Comparison of ENCODE assay signal across 11 cellular contexts in the genomic region with DNA sequence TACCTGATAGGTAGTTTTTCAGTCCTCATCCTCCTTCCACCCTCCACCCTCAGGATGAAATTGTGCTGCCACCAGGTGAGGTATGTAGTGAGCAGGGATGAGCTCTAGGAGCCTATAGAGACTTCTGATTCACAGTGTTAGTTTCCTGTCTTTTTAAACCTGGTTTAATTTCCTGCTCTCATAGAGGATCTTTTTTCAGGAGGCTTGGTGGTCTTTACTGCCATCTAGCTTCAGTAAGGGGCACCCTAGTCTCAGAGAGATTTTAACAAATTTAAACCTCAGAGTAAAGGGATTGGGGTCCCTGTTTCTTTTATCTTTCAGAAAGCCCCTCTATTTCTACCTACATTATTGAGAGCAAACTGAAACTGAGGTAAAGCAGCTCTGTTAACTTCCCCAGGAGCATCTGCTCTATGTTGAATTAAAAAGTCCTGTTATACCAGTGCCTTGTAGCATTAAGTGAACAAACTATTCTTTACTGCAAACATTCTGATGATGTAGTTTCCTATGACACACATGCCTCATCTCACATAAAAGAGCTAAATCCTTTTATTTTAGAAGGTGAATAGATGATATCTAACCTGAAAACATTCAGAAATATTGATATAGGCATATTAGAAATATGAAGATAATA.
DNase-seq lines count a peak whose midpoint lies in the region; ATAC-seq and TF ChIP-seq lines count a peak whose summit lies in the region.
"Had no signal": no experiment of that assay in that cellular context is flagged by ENCODE, and none has a peak within 500 bp of the region (broad histone marks: within the 10 kb centered on the region; RNA-seq: fewer than 3 reads in every experiment).

No MANE protein-coding gene starts in this region.

- TF ChIP-seq CTCF in fibroblast of the aortic adventitia (IDR thresholded peaks at IDR 0.05; ENCODE audit: insufficient read depth, low read length): peak; percentile 49

- H3K4me3 ChIP-seq in fibroblast of the aortic adventitia (ENCODE audit: low read depth, low read length): no peak overlapping the region

- DNase-seq in stimulated activated naive CD8-positive, alpha-beta T cell treated with anti-CD3 and anti-CD28 coated beads, Interleukin-15, amount 100 ng/mL, for 72 hours: no peak
- DNase-seq in stimulated activated naive CD8-positive, alpha-beta T cell treated with anti-CD3 and anti-CD28 coated beads, Interleukin-15, Interleukin-2, amounts not matched to agents 100 U/mL and 50 U/mL, for 24 hours: no peak
- DNase-seq in RPMI7951 (ENCODE audit: low read depth) (peak; percentile 31), fibroblast of the aortic adventitia (ENCODE audit: low read depth) (peak; percentile 26), NCI-H2081 treated with DMSO at 0.1 percent for 48 hours (lab: John Stamatoyannopoulos, UW) (no peak), NCI-H146 treated with DMSO at 0.1 percent for 48 hours (lab: John Stamatoyannopoulos, UW; ENCODE audit: unreplicated experiment) (no peak)
- DNase-seq in T-helper 2 cell treated with Interferon-gamma antibody and Interleukin-4, amounts not matched to agents 5 μg/mL and 100 μg/mL, for 36 hours (ENCODE audit: low spot score): no peak
- DNase-seq: CD4-positive, CD25-positive, alpha-beta regulatory T cell; islet precursor cell had no signal

- peak; percentile 63 for ATAC-seq in stimulated activated naive CD8-positive, alpha-beta T cell treated with anti-CD3 and anti-CD28 coated beads, Interleukin-15, amount 100 ng/mL, for 72 hours
- no peak for ATAC-seq in stimulated activated naive CD8-positive, alpha-beta T cell treated with anti-CD3 and anti-CD28 coated beads, Interleukin-15, Interleukin-2, amounts not matched to agents 100 U/mL and 50 U/mL, for 24 hours
- no peak for ATAC-seq in GM21528 (IDR thresholded peaks at IDR 0.05; ENCODE audit: low FRiP score, unreplicated experiment)

- peaks cover 8% of the 10 kb centered on the region in 2 donors for H3K9me3 Mint-ChIP-seq in stimulated activated naive CD8-positive, alpha-beta T cell treated with anti-CD3 and anti-CD28 coated beads, Interleukin-15, amount 100 ng/mL, for 72 hours
- peaks cover 12% of the 10 kb centered on the region for H3K9me3 Mint-ChIP-seq in T-helper 2 cell treated with Interferon-gamma antibody and Interleukin-4, amounts not matched to agents 5 μg/mL and 100 μg/mL, for 36 hours

- H3K36me3 Mint-ChIP-seq in T-helper 2 cell treated with Interferon-gamma antibody and Interleukin-4, amounts not matched to agents 5 μg/mL and 100 μg/mL, for 36 hours (ENCODE audit: low read depth): no peaks in the 10 kb centered on the region

- H3K4me3 Mint-ChIP-seq in stimulated activated naive CD8-positive, alpha-beta T cell treated with anti-CD3 and anti-CD28 coated beads, Interleukin-15, amount 100 ng/mL, for 72 hours: no peak overlapping the region
- H3K4me3 Mint-ChIP-seq in T-helper 2 cell treated with Interferon-gamma antibody and Interleukin-4, amounts not matched to agents 5 μg/mL and 100 μg/mL, for 36 hours: no peak overlapping the region
- H3K4me3 Mint-ChIP-seq: CD4-positive, CD25-positive, alpha-beta regulatory T cell; stimulated activated naive CD8-positive, alpha-beta T cell treated with anti-CD3 and anti-CD28 coated beads, Interleukin-15, Interleukin-2, amounts not matched to agents 100 ng/mL and 50 ng/mL, for 24 hours had no signal

- no peaks in the 10 kb centered on the region for H3K27me3 Mint-ChIP-seq in stimulated activated naive CD8-positive, alpha-beta T cell treated with anti-CD3 and anti-CD28 coated beads, Interleukin-15, amount 100 ng/mL, for 72 hours
- H3K27me3 Mint-ChIP-seq in T-helper 2 cell treated with Interferon-gamma antibody and Interleukin-4, amounts not matched to agents 5 μg/mL and 100 μg/mL, for 36 hours (ENCODE audit: low read depth): no peaks in the 10 kb centered on the region
- H3K27me3 Mint-ChIP-seq: CD4-positive, CD25-positive, alpha-beta regulatory T cell; stimulated activated naive CD8-positive, alpha-beta T cell treated with anti-CD3 and anti-CD28 coated beads, Interleukin-15, Interleukin-2, amounts not matched to agents 100 ng/mL and 50 ng/mL, for 24 hours had no signal

- no peak overlapping the region for H3K27ac Mint-ChIP-seq in stimulated activated naive CD8-positive, alpha-beta T cell treated with anti-CD3 and anti-CD28 coated beads, Interleukin-15, amount 100 ng/mL, for 72 hours
- no peak overlapping the region for H3K27ac Mint-ChIP-seq in T-helper 2 cell treated with Interferon-gamma antibody and Interleukin-4, amounts not matched to agents 5 μg/mL and 100 μg/mL, for 36 hours
- H3K27ac Mint-ChIP-seq: CD4-positive, CD25-positive, alpha-beta regulatory T cell; stimulated activated naive CD8-positive, alpha-beta T cell treated with anti-CD3 and anti-CD28 coated beads, Interleukin-15, Interleukin-2, amounts not matched to agents 100 ng/mL and 50 ng/mL, for 24 hours had no signal

- H3K4me1 Mint-ChIP-seq in stimulated activated naive CD8-positive, alpha-beta T cell treated with anti-CD3 and anti-CD28 coated beads, Interleukin-15, amount 100 ng/mL, for 72 hours: no peaks in the 10 kb centered on the region
- no peaks in the 10 kb centered on the region for H3K4me1 Mint-ChIP-seq in T-helper 2 cell treated with Interferon-gamma antibody and Interleukin-4, amounts not matched to agents 5 μg/mL and 100 μg/mL, for 36 hours (ENCODE audit: low read depth)

Comparison
In these comparisons a context has a peak if more than half of its experiments do, and no peak if none do; other contexts are left out.
1. DNase-seq: peak in RPMI7951 (single experiment) and fibroblast of the aortic adventitia (single experiment); none in stimulated activated naive CD8-positive, alpha-beta T cell treated with anti-CD3 and anti-CD28 coated beads, Interleukin-15, amount 100 ng/mL, for 72 hours (0 of 2), stimulated activated naive CD8-positive, alpha-beta T cell treated with anti-CD3 and anti-CD28 coated beads, Interleukin-15, Interleukin-2, amounts not matched to agents 100 U/mL and 50 U/mL, for 24 hours (single experiment), T-helper 2 cell treated with Interferon-gamma antibody and Interleukin-4, amounts not matched to agents 5 μg/mL and 100 μg/mL, for 36 hours (single experiment), NCI-H2081 treated with DMSO at 0.1 percent for 48 hours (single experiment) and NCI-H146 treated with DMSO at 0.1 percent for 48 hours (single experiment).